ENCODE assay signal across 8 cellular contexts in genomic region chr1:200738348-200738732, GRCh38. TPM values are rescaled to one million over a fixed set of nuclear protein-coding genes. Genes with fewer than 3 reads are reported as not detected.
DNase-seq lines count a peak whose midpoint lies in the region; TF ChIP-seq lines count a peak whose summit lies in the region.

No MANE protein-coding gene starts in this region.

- peak overlapping the region; percentile 41 for H2AFZ ChIP-seq in neural cell (ENCODE audit: low read depth, low read length)

- TF ChIP-seq RAD21 in neural cell (conservative IDR thresholded peaks at IDR 0.05): no peak

- H3K36me3 Mint-ChIP-seq in CD4-positive, alpha-beta memory T cell: peaks cover 0 to 8% of the 10 kb centered on the region in 2 donors

- H3K9me3 Mint-ChIP-seq in CD4-positive, alpha-beta memory T cell: no peaks in the 10 kb centered on the region

- H3K9ac ChIP-seq in colonic mucosa (ENCODE audit: low read depth in 2 of 2, low read length in 2 of 2) (peak overlapping the region in 1 of 2 donors; percentile 72), neural cell (ENCODE audit: low read length) (peak overlapping the region; percentile 99)

- POLR2A ChIA-PET in CD4-positive, alpha-beta memory T cell (lab: Charles Lee; ENCODE audit: partially characterized antibody): interaction anchor here (0.7 to 3.0 kb wide), 2 partner anchors 68 to 116 kb away, joined by 3 to 19 read pairs; partner anchors contain the start of gene DDX59

- H3K4me3 Mint-ChIP-seq in CD4-positive, alpha-beta memory T cell: peak overlapping the region; percentile 95 to 98 (median 98)

- no peak overlapping the region for H3K27ac ChIP-seq in CD4-positive, alpha-beta memory T cell (ENCODE audit: low read depth, low read length)
- H3K27ac ChIP-seq in colonic mucosa (peak overlapping the region; percentile 35), neural cell (ENCODE audit: low read length) (peak overlapping the region; percentile 54)

- peaks cover 29% of the 10 kb centered on the region for H3K4me1 ChIP-seq in CD4-positive, alpha-beta memory T cell (ENCODE audit: insufficient read depth, low read length)
- no peaks in the 10 kb centered on the region for H3K4me1 ChIP-seq in colonic mucosa

- no peaks in the 10 kb centered on the region for H3K36me3 ChIP-seq in CD4-positive, alpha-beta memory T cell (ENCODE audit: insufficient read depth, low read length)
- H3K36me3 ChIP-seq in colonic mucosa (no peaks in the 10 kb centered on the region), neural cell (ENCODE audit: insufficient read depth, low read length) (no peaks in the 10 kb centered on the region)

- no peak for TF ChIP-seq CTCF in colonic mucosa (IDR thresholded peaks at IDR 0.05)
- no peak for TF ChIP-seq CTCF in neural cell (IDR thresholded peaks at IDR 0.05; ENCODE audit: poor library complexity, severe bottlenecking)

- intact Hi-C loops in CD4-positive, alpha-beta memory T cell (cut with micrococcal nuclease): loop anchor here (1.0 kb wide), 1 partner anchor 68 kb away; no protein-coding TSS in a partner anchor
- intact Hi-C loops in colonic mucosa (cut with DNase I): no loop called here
- intact Hi-C loops in posterior vena cava (cut with DNase I): loop anchor here in 1 of 2 donors (10.0 kb wide), 1 partner anchor 64 kb away; no protein-coding TSS in a partner anchor

- H4K20me1 ChIP-seq in neural cell (ENCODE audit: insufficient read depth): peaks cover 22% of the 10 kb centered on the region

- peaks cover 41% of the 10 kb centered on the region for H3K79me2 ChIP-seq in neural cell (replicated peaks; ENCODE audit: insufficient read depth, low read length)

- no peaks in the 10 kb centered on the region for H3K9me3 ChIP-seq in CD4-positive, alpha-beta memory T cell (ENCODE audit: control insufficient read depth in 1 of 2, low read length in 2 of 2)
- no peaks in the 10 kb centered on the region for H3K9me3 ChIP-seq in colonic mucosa
- H3K9me3 ChIP-seq in neural cell (ENCODE audit: low read length): no peaks in the 10 kb centered on the region

- peak overlapping the region; percentile 41 for H3K4me2 ChIP-seq in neural cell (ENCODE audit: low read length)

- H3F3A ChIP-seq in neural cell (ENCODE audit: insufficient read depth, low read length, poor library complexity, severe bottlenecking): no peaks in the 10 kb centered on the region

- peaks cover 23 to 38% (median 30%) of the 10 kb centered on the region in 4 donors for H3K4me1 Mint-ChIP-seq in CD4-positive, alpha-beta memory T cell

- CTCF ChIA-PET in CD4-positive, alpha-beta memory T cell (lab: Charles Lee; ENCODE audit: partially characterized antibody): interaction anchor here (1.1 to 2.2 kb wide), 3 partner anchors 65 to 117 kb away, joined by 3 to 8 read pairs (median 7); partner anchors contain the start of gene DDX59

- no peak for TF ChIP-seq EP300 in neural cell (conservative IDR thresholded peaks at IDR 0.05; ENCODE audit: poor library complexity, severe bottlenecking)

- peak overlapping the region; percentile 57 to 98 (median 90) for H3K27ac Mint-ChIP-seq in CD4-positive, alpha-beta memory T cell

- no peaks in the 10 kb centered on the region for H3K9me2 ChIP-seq in neural cell (ENCODE audit: insufficient read depth, low read length)

- H3K27me3 ChIP-seq in CD4-positive, alpha-beta memory T cell (ENCODE audit: insufficient read depth, low read length): no peaks in the 10 kb centered on the region
- H3K27me3 ChIP-seq in colonic mucosa: no peaks in the 10 kb centered on the region
- no peaks in the 10 kb centered on the region for H3K27me3 ChIP-seq in neural cell (ENCODE audit: insufficient read depth, low read depth, low read length)

- H3K27me3 Mint-ChIP-seq in CD4-positive, alpha-beta memory T cell: no peaks in the 10 kb centered on the region

- peak overlapping the region in 1 of 2 donors; percentile 53 for H3K4me3 ChIP-seq in CD4-positive, alpha-beta memory T cell (ENCODE audit: low read length in 2 of 2)
- peak overlapping the region; percentile 57 for H3K4me3 ChIP-seq in Jurkat, Clone E6-1 (ENCODE audit: low read length)
- H3K4me3 ChIP-seq in colonic mucosa (peak overlapping the region; percentile 96), neural cell (ENCODE audit: low read length) (peak overlapping the region; percentile 86)

- peak in 1 of 5 donors; percentile 4 for DNase-seq in CD4-positive, alpha-beta memory T cell
- no peak for DNase-seq in Jurkat, Clone E6-1 (ENCODE audit: low read depth, low spot score)
- no peak for DNase-seq in colonic mucosa
- no peak for DNase-seq in NCI-H2081 treated with DMSO at 0.1 percent for 48 hours (lab: John Stamatoyannopoulos, UW)
- DNase-seq in SIG-M5 treated with dmso at 0.1 percent for 504 hours (lab: John Stamatoyannopoulos, UW; ENCODE audit: unreplicated experiment): no peak
- DNase-seq in posterior vena cava (ENCODE audit: low spot score): no peak
- no peak for DNase-seq in stimulated activated CD4-positive, alpha-beta T cell treated with anti-CD3 and anti-CD28 coated beads, Interleukin-4, amount 100 ng/mL, for 24 hours

TF ChIP-seq in neural cell, 6 proteins besides CTCF, POLR2A, EP300 and RAD21:
- TF ChIP-seq MXI1 (conservative IDR thresholded peaks at IDR 0.05; ENCODE audit: poor library complexity, severe bottlenecking): no peak
- TF ChIP-seq POLR2AphosphoS5 (IDR thresholded peaks at IDR 0.05): no peak
- TF ChIP-seq SMC3 (conservative IDR thresholded peaks at IDR 0.05; ENCODE audit: poor library complexity): no peak
- no peak for TF ChIP-seq TAF1 (IDR thresholded peaks at IDR 0.05; ENCODE audit: low read depth)
- TF ChIP-seq EZH2 (IDR thresholded peaks at IDR 0.05; ENCODE audit: borderline replicate concordance, insufficient read depth, low read length, poor library complexity, severe bottlenecking): no peak
- no peak for TF ChIP-seq REST (IDR thresholded peaks at IDR 0.05; ENCODE audit: borderline replicate concordance)
TF ChIP-seq in neural cell: peak in this region for 0.

RNA-seq across cellular contexts. Expression of gene CAMSAP2, which starts 0.4 kb away (rescaled TPM):
- total RNA-seq in CD4-positive, alpha-beta memory T cell: 1 to 10 TPM; 6.1 to 7.5 TPM
- polyA plus RNA-seq in CD4-positive, alpha-beta memory T cell: 1 to 10 TPM; 1.1 to 1.4 TPM
- 3.2 TPM for polyA plus RNA-seq in Jurkat, Clone E6-1 (2012; ENCODE audit: insufficient read depth, insufficient read length)
- 1 to 10 TPM; 5.4 to 7.5 TPM for total RNA-seq in colonic mucosa
- 49.2 and 52.7 TPM in 2 replicates for polyA plus RNA-seq in neural cell
- 160 and 188 TPM in 2 replicates for polyA minus RNA-seq in neural cell
- total RNA-seq in posterior vena cava: 10 to 100 TPM; 31.9 to 48.6 TPM
